In the genomic region with DNA sequence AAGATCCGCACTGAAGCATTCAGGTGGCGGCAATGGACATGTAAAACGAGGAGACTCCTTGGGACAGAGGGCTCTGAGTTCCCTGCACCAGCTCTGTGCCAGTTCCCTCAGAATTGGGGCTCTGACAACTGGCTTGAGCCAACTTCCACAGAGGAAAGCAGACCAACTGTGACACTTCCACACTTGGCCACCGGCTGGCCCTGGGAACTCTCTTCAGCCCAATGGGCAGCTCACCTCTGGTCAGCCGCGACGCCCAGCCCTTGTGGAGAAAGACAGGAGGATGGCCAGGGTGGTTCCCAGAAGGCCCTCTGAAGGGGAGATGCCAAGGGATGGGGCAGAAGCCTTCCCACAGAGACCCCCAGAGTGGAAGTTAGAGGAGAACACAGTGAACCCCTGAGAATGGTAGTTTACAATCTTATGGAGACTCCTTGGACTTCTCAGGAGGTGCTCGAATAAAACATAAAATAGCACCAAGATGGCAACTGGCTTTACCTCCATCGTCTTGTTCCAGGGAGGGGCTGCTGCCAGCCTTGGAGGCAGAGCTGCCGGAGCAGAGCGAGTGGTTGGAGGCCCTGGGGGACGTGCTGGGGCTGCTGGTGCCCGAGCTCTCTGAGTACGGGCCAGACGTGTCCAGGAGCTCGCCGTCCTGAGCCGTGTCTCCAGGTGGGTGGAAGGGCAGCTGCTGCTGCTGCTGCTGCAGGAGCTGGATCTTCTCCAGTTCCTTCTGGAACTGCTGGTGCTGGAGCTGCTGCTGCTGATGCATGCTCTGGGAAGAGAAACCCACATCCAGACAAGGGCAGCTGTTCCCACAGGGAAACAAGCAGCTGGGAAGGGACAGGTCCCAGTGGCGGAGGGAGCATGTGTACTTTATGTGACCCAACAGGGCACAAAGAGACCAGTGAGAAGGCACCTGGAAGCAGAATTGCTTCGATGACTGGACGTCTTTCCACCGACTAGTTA, we compare ENCODE assay signal across 1 cellular context.
TF ChIP-seq lines count a peak whose summit lies in the region.

No MANE protein-coding gene starts in this region.

TF ChIP-seq in GM23338, 12 proteins besides CTCF, POLR2A, EP300 and RAD21 (continued from another document):
- TF ChIP-seq, protein P1, sequence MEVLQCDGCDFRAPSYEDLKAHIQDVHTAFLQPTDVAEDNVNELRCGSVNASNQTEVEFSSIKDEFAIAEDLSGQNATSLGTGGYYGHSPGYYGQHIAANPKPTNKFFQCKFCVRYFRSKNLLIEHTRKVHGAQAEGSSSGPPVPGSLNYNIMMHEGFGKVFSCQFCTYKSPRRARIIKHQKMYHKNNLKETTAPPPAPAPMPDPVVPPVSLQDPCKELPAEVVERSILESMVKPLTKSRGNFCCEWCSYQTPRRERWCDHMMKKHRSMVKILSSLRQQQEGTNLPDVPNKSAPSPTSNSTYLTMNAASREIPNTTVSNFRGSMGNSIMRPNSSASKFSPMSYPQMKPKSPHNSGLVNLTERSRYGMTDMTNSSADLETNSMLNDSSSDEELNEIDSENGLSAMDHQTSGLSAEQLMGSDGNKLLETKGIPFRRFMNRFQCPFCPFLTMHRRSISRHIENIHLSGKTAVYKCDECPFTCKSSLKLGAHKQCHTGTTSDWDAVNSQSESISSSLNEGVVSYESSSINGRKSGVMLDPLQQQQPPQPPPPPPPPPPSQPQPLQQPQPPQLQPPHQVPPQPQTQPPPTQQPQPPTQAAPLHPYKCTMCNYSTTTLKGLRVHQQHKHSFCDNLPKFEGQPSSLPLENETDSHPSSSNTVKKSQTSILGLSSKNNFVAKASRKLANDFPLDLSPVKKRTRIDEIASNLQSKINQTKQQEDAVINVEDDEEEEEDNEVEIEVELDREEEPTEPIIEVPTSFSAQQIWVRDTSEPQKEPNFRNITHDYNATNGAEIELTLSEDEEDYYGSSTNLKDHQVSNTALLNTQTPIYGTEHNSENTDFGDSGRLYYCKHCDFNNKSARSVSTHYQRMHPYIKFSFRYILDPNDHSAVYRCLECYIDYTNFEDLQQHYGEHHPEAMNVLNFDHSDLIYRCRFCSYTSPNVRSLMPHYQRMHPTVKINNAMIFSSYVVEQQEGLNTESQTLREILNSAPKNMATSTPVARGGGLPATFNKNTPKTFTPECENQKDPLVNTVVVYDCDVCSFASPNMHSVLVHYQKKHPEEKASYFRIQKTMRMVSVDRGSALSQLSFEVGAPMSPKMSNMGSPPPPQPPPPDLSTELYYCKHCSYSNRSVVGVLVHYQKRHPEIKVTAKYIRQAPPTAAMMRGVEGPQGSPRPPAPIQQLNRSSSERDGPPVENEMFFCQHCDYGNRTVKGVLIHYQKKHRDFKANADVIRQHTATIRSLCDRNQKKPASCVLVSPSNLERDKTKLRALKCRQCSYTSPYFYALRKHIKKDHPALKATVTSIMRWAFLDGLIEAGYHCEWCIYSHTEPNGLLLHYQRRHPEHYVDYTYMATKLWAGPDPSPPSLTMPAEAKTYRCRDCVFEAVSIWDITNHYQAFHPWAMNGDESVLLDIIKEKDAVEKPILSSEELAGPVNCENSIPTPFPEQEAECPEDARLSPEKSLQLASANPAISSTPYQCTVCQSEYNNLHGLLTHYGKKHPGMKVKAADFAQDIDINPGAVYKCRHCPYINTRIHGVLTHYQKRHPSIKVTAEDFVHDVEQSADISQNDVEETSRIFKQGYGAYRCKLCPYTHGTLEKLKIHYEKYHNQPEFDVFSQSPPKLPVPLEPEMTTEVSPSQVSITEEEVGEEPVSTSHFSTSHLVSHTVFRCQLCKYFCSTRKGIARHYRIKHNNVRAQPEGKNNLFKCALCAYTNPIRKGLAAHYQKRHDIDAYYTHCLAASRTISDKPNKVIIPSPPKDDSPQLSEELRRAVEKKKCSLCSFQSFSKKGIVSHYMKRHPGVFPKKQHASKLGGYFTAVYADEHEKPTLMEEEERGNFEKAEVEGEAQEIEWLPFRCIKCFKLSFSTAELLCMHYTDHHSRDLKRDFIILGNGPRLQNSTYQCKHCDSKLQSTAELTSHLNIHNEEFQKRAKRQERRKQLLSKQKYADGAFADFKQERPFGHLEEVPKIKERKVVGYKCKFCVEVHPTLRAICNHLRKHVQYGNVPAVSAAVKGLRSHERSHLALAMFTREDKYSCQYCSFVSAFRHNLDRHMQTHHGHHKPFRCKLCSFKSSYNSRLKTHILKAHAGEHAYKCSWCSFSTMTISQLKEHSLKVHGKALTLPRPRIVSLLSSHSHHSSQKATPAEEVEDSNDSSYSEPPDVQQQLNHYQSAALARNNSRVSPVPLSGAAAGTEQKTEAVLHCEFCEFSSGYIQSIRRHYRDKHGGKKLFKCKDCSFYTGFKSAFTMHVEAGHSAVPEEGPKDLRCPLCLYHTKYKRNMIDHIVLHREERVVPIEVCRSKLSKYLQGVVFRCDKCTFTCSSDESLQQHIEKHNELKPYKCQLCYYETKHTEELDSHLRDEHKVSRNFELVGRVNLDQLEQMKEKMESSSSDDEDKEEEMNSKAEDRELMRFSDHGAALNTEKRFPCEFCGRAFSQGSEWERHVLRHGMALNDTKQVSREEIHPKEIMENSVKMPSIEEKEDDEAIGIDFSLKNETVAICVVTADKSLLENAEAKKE (CRISPR knock-in tag; IDR thresholded peaks at IDR 0.05): no peak
- TF ChIP-seq NANOG (IDR thresholded peaks at IDR 0.05; ENCODE audit: borderline replicate concordance): no peak
- TF ChIP-seq, protein P2, sequence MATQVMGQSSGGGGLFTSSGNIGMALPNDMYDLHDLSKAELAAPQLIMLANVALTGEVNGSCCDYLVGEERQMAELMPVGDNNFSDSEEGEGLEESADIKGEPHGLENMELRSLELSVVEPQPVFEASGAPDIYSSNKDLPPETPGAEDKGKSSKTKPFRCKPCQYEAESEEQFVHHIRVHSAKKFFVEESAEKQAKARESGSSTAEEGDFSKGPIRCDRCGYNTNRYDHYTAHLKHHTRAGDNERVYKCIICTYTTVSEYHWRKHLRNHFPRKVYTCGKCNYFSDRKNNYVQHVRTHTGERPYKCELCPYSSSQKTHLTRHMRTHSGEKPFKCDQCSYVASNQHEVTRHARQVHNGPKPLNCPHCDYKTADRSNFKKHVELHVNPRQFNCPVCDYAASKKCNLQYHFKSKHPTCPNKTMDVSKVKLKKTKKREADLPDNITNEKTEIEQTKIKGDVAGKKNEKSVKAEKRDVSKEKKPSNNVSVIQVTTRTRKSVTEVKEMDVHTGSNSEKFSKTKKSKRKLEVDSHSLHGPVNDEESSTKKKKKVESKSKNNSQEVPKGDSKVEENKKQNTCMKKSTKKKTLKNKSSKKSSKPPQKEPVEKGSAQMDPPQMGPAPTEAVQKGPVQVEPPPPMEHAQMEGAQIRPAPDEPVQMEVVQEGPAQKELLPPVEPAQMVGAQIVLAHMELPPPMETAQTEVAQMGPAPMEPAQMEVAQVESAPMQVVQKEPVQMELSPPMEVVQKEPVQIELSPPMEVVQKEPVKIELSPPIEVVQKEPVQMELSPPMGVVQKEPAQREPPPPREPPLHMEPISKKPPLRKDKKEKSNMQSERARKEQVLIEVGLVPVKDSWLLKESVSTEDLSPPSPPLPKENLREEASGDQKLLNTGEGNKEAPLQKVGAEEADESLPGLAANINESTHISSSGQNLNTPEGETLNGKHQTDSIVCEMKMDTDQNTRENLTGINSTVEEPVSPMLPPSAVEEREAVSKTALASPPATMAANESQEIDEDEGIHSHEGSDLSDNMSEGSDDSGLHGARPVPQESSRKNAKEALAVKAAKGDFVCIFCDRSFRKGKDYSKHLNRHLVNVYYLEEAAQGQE (IDR thresholded peaks at IDR 0.05; ENCODE audit: unreplicated experiment): no peak
- no peak for TF ChIP-seq CREB1 (CRISPR knock-in tag; IDR thresholded peaks at IDR 0.05; ENCODE audit: low read depth)
- TF ChIP-seq STAT1 (IDR thresholded peaks at IDR 0.05; ENCODE audit: unreplicated experiment): no peak
- no peak for TF ChIP-seq EZH2phosphoT487 (IDR thresholded peaks at IDR 0.05; ENCODE audit: unreplicated experiment)
TF ChIP-seq in GM23338: peak in this region for 0.
